In the genomic region with DNA sequence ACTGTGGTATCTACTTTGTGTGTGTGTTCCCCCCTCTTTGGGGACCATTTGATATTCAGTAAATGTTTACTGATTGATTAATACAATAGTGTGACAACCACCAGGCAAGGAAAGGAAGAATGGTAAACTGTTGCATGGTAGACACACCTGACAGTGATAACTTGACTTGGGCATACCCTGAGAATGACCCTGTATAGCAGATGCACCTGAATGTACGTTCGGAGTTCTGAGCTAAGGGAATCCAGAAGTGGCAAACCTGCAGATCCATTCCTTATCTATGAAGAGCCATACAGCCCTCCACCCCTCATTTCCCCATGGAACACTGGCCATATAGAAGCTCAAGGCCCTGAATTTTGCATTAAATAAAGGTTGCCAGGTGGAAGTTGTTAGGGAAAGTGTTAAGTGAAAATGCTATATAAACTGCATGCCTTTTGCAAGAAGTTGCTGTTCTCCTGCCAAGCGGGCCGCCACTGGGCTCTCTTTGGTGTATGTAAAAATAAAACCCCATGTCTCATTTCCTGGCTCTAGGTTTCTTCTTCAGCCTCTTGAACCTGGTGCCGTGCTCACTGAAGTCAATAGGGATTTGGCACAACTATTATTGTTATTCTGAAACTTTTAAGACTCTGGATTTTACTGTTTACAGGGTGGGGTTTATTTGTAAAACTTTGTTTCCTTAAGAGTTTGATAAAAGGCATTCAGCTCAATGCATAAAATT, we compare ENCODE assay signal across 14 cellular contexts.
"Had no signal": no experiment of that assay in that cellular context is flagged by ENCODE, and none has a peak within 500 bp of the region (broad histone marks: within the 10 kb centered on the region; RNA-seq: fewer than 3 reads in every experiment).

No MANE protein-coding gene starts in this region.

- ATAC-seq: activated naive CD4-positive, alpha-beta T cell treated with anti-CD3 and anti-CD28 coated beads, Interleukin-2, amount 50 U/mL, for 72 hours; esophagus mucosa; sciatic nerve had no signal

- H3K4me3 ChIP-seq: ovary, testis had no signal

- H3K36me3 ChIP-seq: ovary, WERI-Rb-1 had no signal

- DNase-seq: activated CD4-positive, alpha-beta T cell treated with anti-CD3 and anti-CD28 coated beads, Interleukin-2, amount 50 U/mL, for 48 hours; activated gamma-delta T cell treated with Interleukin-2 at 50 U/mL for 16 hours; effector CD8-positive, alpha-beta T cell; hippocampal formation; islet precursor cell; ovary; stimulated activated CD4-positive, alpha-beta T cell treated with anti-CD3 and anti-CD28 coated beads, Interleukin-4, amount 100 ng/mL, for 24 hours; SW 1271; testis; WERI-Rb-1 had no signal

- FAIRE-seq: bronchial epithelial cell had no signal

- H3K27ac ChIP-seq: ovary, testis, WERI-Rb-1 had no signal

- H3K9me3 ChIP-seq: ovary, testis had no signal

- H3K27me3 ChIP-seq: ovary, testis had no signal

- H3K4me1 ChIP-seq: testis had no signal
